7 cellular contexts compared by ENCODE assay signal in genomic region chr2:238970553-238971081, GRCh38.
DNase-seq lines count a peak whose midpoint lies in the region; ATAC-seq and TF ChIP-seq lines count a peak whose summit lies in the region.

No MANE protein-coding gene starts in this region.

- H3K36me3 ChIP-seq in Panc1 (ENCODE audit: control insufficient read depth, insufficient read depth, low read length) (no peaks in the 10 kb centered on the region), heart right ventricle (no peaks in the 10 kb centered on the region)

- H3K4me3 ChIP-seq in GM12865 (ENCODE audit: low read depth, low read length): no peak overlapping the region
- no peak overlapping the region for H3K4me3 ChIP-seq in Panc1 (ENCODE audit: low read depth in 2 of 2, low read length in 2 of 2)
- H3K4me3 ChIP-seq in heart right ventricle: no peak overlapping the region

- CTCF ChIA-PET in Panc1 (lab: Charles Lee): no interaction called here
- CTCF ChIA-PET in activated naive CD4-positive, alpha-beta T cell treated with anti-CD3 and anti-CD28 coated beads for 36 hours (lab: Charles Lee): interaction anchor here (0.6 to 0.7 kb wide), 2 partner anchors 11 to 93 kb away, joined by 3 read pairs; no protein-coding TSS in a partner anchor

- WGBS in heart right ventricle, 2 donors: 39 to 41% methylated on average over 9 of the region's 9 CpGs

- TF ChIP-seq CTCF in GM12865 (IDR thresholded peaks at IDR 0.05; ENCODE audit: insufficient read depth, low read depth, low read length, missing control alignments) (peak; percentile 98), Panc1 (IDR thresholded peaks at IDR 0.05) (peak; percentile 99), heart right ventricle (IDR thresholded peaks at IDR 0.05) (peak in 8 of 9 donors; percentile 93 to 99 (median 98))

- H3K36me3 Mint-ChIP-seq in activated naive CD4-positive, alpha-beta T cell treated with anti-CD3 and anti-CD28 coated beads for 36 hours (ENCODE audit: low read depth): no peaks in the 10 kb centered on the region

- BruUV-seq in Panc1 (replicated peaks; lab: Mats Ljungman, UMichigan): no TSS peak

- H3K4me1 Mint-ChIP-seq in activated naive CD4-positive, alpha-beta T cell treated with anti-CD3 and anti-CD28 coated beads for 36 hours (ENCODE audit: low read depth): no peaks in the 10 kb centered on the region

- H3K27ac Mint-ChIP-seq in activated naive CD4-positive, alpha-beta T cell treated with anti-CD3 and anti-CD28 coated beads for 36 hours: no peak overlapping the region

- peaks cover 7% of the 10 kb centered on the region for H3K9me3 Mint-ChIP-seq in activated naive CD4-positive, alpha-beta T cell treated with anti-CD3 and anti-CD28 coated beads for 36 hours

- intact Hi-C loops in Panc1 (cut with micrococcal nuclease; ENCODE audit: unreplicated experiment): no loop called here
- intact Hi-C loops in activated naive CD4-positive, alpha-beta T cell treated with anti-CD3 and anti-CD28 coated beads for 36 hours (cut with micrococcal nuclease): loop anchor here (2.0 kb wide), 1 partner anchor 250 kb away; no protein-coding TSS in a partner anchor
- intact Hi-C loops in heart right ventricle (cut with DNase I): loop anchor here in 2 of 10 donors (10.0 kb wide), 2 partner anchors 606 to 616 kb away; no protein-coding TSS in a partner anchor

- ATAC-seq in HG02852 (IDR thresholded peaks at IDR 0.05; ENCODE audit: unreplicated experiment): peak; percentile 62
- ATAC-seq in Panc1: peak; percentile 63
- peak; percentile 54 to 81 (median 74) for ATAC-seq in heart right ventricle
- ATAC-seq in HG03280 (IDR thresholded peaks at IDR 0.05; ENCODE audit: unreplicated experiment): no peak

- no peak overlapping the region for H3K4me3 Mint-ChIP-seq in activated naive CD4-positive, alpha-beta T cell treated with anti-CD3 and anti-CD28 coated beads for 36 hours

- in situ Hi-C loops in Panc1 (cut with HindIII; ENCODE audit: low pct_unique_long_range_greater_than_20kb, low sequenced_read_pairs): no loop called here

- H3K27me3 ChIP-seq in Panc1 (ENCODE audit: control insufficient read depth, insufficient read depth, low read length) (no peaks in the 10 kb centered on the region), heart right ventricle (peaks cover 0 to 35% (median 11%) of the 10 kb centered on the region in 7 donors)

- peaks cover 4% of the 10 kb centered on the region for H3K9me3 ChIP-seq in Panc1 (ENCODE audit: control insufficient read depth, insufficient read depth, low read depth, low read length)
- H3K9me3 ChIP-seq in heart right ventricle: peaks cover 0 to 11% (median 7%) of the 10 kb centered on the region in 11 donors

- H3K27ac ChIP-seq in Panc1 (ENCODE audit: low read length) (peak overlapping the region; percentile 48; the same call in 1 of the 2 replicates), heart right ventricle (no peak overlapping the region)

- POLR2A ChIA-PET in Panc1 (lab: Charles Lee): no interaction called here

- DNase-seq in GM12865 (ENCODE audit: low read depth) (peak; percentile 49), Panc1 (ENCODE audit: low read depth, low spot score) (no peak), heart right ventricle (peak; percentile 37 to 51), retina (peak; percentile 78)
- peak; percentile 55 for DNase-seq in activated naive CD4-positive, alpha-beta T cell treated with anti-CD3 and anti-CD28 coated beads for 36 hours

- peaks cover 23% of the 10 kb centered on the region for H3K4me1 ChIP-seq in Panc1 (ENCODE audit: control insufficient read depth, insufficient read depth, low read length)
- peaks cover 0 to 3% (median 0%) of the 10 kb centered on the region in 9 donors for H3K4me1 ChIP-seq in heart right ventricle

- H3K27me3 Mint-ChIP-seq in activated naive CD4-positive, alpha-beta T cell treated with anti-CD3 and anti-CD28 coated beads for 36 hours (ENCODE audit: low read depth): peaks cover 6% of the 10 kb centered on the region
